In the genomic region with DNA sequence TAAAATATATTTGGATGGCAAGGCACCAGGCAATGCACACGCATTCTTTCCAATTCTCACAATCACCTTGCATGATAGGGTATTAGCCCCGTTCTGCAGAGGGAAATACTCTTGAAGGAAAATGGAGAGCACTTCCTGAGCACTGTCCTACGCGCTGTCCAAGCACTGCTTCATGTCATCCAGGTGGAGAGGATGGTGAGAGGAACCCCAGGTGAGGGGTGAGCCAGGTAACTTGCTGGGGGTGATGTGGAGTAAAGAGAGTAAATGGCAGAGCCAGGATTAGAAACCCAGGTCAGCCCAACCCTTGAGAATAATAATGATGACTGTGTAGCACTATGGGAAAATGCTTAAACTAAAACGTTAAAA, we compare ENCODE assay signal across 8 cellular contexts. TPM values are rescaled to one million over a fixed set of nuclear protein-coding genes. Genes with fewer than 3 reads are reported as not detected.
DNase-seq lines count a peak whose midpoint lies in the region; ATAC-seq and TF ChIP-seq lines count a peak whose summit lies in the region.

No MANE protein-coding gene starts in this region.

- H3K27me3 Mint-ChIP-seq in osteocyte (ENCODE audit: unreplicated experiment): no peaks in the 10 kb centered on the region

- peaks cover 43% of the 10 kb centered on the region for H3K79me2 ChIP-seq in DND-41 (ENCODE audit: insufficient read depth, low read length)
- H3K79me2 ChIP-seq in OCI-LY3 (ENCODE audit: low read length): peaks cover 38% of the 10 kb centered on the region

- H3K27me3 ChIP-seq in DND-41 (ENCODE audit: insufficient read depth, low read length, poor library complexity) (no peaks in the 10 kb centered on the region), OCI-LY3 (ENCODE audit: low read depth, low read length) (no peaks in the 10 kb centered on the region)

- peak overlapping the region; percentile 76 for H3K4me2 ChIP-seq in DND-41 (ENCODE audit: insufficient read depth, low read length)
- peak overlapping the region; percentile 77 for H3K4me2 ChIP-seq in OCI-LY3 (ENCODE audit: low read length)

- H3K36me3 ChIP-seq in DND-41 (ENCODE audit: insufficient read depth, low read length) (no peaks in the 10 kb centered on the region), OCI-LY3 (replicated peaks; ENCODE audit: low read depth, low read length) (no peaks in the 10 kb centered on the region)

- TF ChIP-seq POLR2A in GM18505 (IDR thresholded peaks at IDR 0.05; ENCODE audit: borderline replicate concordance, extremely low read depth, insufficient read depth, insufficient read length): no peak

- no peak overlapping the region for H3K27ac ChIP-seq in DND-41 (ENCODE audit: low read length)
- H3K27ac ChIP-seq in OCI-LY3 (ENCODE audit: low read length): no peak overlapping the region

- peak overlapping the region; percentile 87 for H3K9ac ChIP-seq in DND-41 (ENCODE audit: low read depth, low read length)
- H3K9ac ChIP-seq in OCI-LY3 (ENCODE audit: low read length): peak overlapping the region; percentile 69

- H3K9me3 ChIP-seq in DND-41 (ENCODE audit: insufficient read depth, low read length, severe bottlenecking): no peaks in the 10 kb centered on the region
- H3K9me3 ChIP-seq in OCI-LY3 (ENCODE audit: insufficient read depth, low read length): no peaks in the 10 kb centered on the region

- peaks cover 19% of the 10 kb centered on the region for H3K4me1 Mint-ChIP-seq in osteocyte (ENCODE audit: unreplicated experiment)

- H3K4me1 ChIP-seq in DND-41 (ENCODE audit: insufficient read depth, low read length): peaks cover 23% of the 10 kb centered on the region
- H3K4me1 ChIP-seq in OCI-LY3 (ENCODE audit: low read length): peaks cover 11% of the 10 kb centered on the region

- no peaks in the 10 kb centered on the region for H3K9me3 Mint-ChIP-seq in osteocyte (ENCODE audit: unreplicated experiment)

- DNase-seq in DND-41: no peak
- DNase-seq in epithelial cell of esophagus (ENCODE audit: low read depth): no peak
- no peak for DNase-seq in osteocyte (ENCODE audit: extremely low spot score, unreplicated experiment)
- no peak for DNase-seq in NAMALWA (ENCODE audit: low spot score)
- no peak for DNase-seq in LoVo (ENCODE audit: low spot score)

- H4K20me1 ChIP-seq in DND-41 (ENCODE audit: insufficient read depth, low read length) (peaks cover 26% of the 10 kb centered on the region), OCI-LY3 (ENCODE audit: insufficient read depth, low read length) (peaks cover 22% of the 10 kb centered on the region)

- peak overlapping the region in 1 of 2 experiments; percentile 100; a peak in 2 of 4 replicates for H3K4me3 ChIP-seq in DND-41 (ENCODE audit: low read depth in 1 of 2, low read length in 2 of 2)
- peak overlapping the region; percentile 82 for H3K4me3 ChIP-seq in OCI-LY3 (ENCODE audit: low read length)
- peak overlapping the region; percentile 72 for H3K4me3 ChIP-seq in epithelial cell of esophagus (ENCODE audit: low read length)

- ATAC-seq in DND-41 (ENCODE audit: insufficient read depth, low read depth) (no peak), GM18505 (IDR thresholded peaks at IDR 0.05; ENCODE audit: unreplicated experiment) (no peak), HG03159 (IDR thresholded peaks at IDR 0.05; ENCODE audit: unreplicated experiment) (no peak)

- H3K27ac Mint-ChIP-seq in osteocyte (ENCODE audit: unreplicated experiment): peak overlapping the region; percentile 89

- H2AFZ ChIP-seq in DND-41 (ENCODE audit: low read depth, low read length) (peak overlapping the region; percentile 82), OCI-LY3 (ENCODE audit: low read depth, low read length) (peak overlapping the region; percentile 75)

- no peaks in the 10 kb centered on the region for H3K36me3 Mint-ChIP-seq in osteocyte (ENCODE audit: unreplicated experiment)

- TF ChIP-seq CTCF in DND-41 (IDR thresholded peaks at IDR 0.05; ENCODE audit: borderline replicate concordance, extremely low read depth, low read length, poor library complexity, severe bottlenecking): no peak
- no peak for TF ChIP-seq CTCF in OCI-LY3 (IDR thresholded peaks at IDR 0.05; ENCODE audit: low read depth, low read length)
- TF ChIP-seq CTCF in epithelial cell of esophagus (IDR thresholded peaks at IDR 0.05; ENCODE audit: insufficient read depth, low read depth, low read length, missing control alignments): no peak
- no peak for TF ChIP-seq CTCF in osteocyte (IDR thresholded peaks at IDR 0.05)

- H3K4me3 Mint-ChIP-seq in osteocyte (ENCODE audit: unreplicated experiment): peak overlapping the region; percentile 93

RNA-seq across cellular contexts. Expression of a gene that starts 0.7 kb away (rescaled TPM):
- 51.0 and 51.7 TPM in 2 replicates for total RNA-seq in osteocyte
